1 cellular context compared by ENCODE assay signal in genomic region chr2:61677942-61678341, GRCh38.
TF ChIP-seq lines count a peak whose summit lies in the region.

No MANE protein-coding gene starts in this region.

TF ChIP-seq in liver, 16 proteins besides CTCF, POLR2A, EP300 and RAD21 (continued from another document):
- no peak for TF ChIP-seq REST (IDR thresholded peaks at IDR 0.05)
- TF ChIP-seq ATF3 (IDR thresholded peaks at IDR 0.05): no peak
- TF ChIP-seq HNF4A (conservative IDR thresholded peaks at IDR 0.05): peak; percentile 13 to 25
- no peak for TF ChIP-seq TAF1 (conservative IDR thresholded peaks at IDR 0.05)
